8 cellular contexts compared by ENCODE assay signal in genomic region chr5:90408571-90409317, GRCh38. TPM values are rescaled to one million over a fixed set of nuclear protein-coding genes. Genes with fewer than 3 reads are reported as not detected.
DNase-seq lines count a peak whose midpoint lies in the region; ATAC-seq and TF ChIP-seq lines count a peak whose summit lies in the region.

No MANE protein-coding gene starts in this region.

- peak overlapping the region; percentile 97 for H2AFZ ChIP-seq in PC-3 (ENCODE audit: low read length)

- intact Hi-C loops in PC-3 (cut with micrococcal nuclease) = loop anchor here (5.0 kb wide), 1 partner anchor 59 kb away; no protein-coding TSS in a partner anchor
- intact Hi-C loops in stomach (cut with DNase I; ENCODE audit: low total_unique reads) = no loop called here

- H3K36me3 ChIP-seq in PC-3 (ENCODE audit: low read depth, low read length) (0 out of 2 replicates have a peak, but pooled peaks cover 5% of the 10 kb centered on the region), stomach (peaks cover 0 to 16% (median 2%) of the 10 kb centered on the region in 4 donors)

- no peak for TF ChIP-seq EP300 in stomach (IDR thresholded peaks at IDR 0.05)

- H3K9ac ChIP-seq in PC-3 (ENCODE audit: low read length) = peak overlapping the region; percentile 95

- CTCF ChIA-PET in HEK293T (lab: Yijun Ruan, JAX) (interaction anchor here (0.6 to 1.6 kb wide), 3 partner anchors 340 to 452 kb away, joined by 3 to 4 read pairs (median 3); no protein-coding TSS in a partner anchor), PC-3 (lab: Charles Lee) (no interaction called here)

- WGBS in stomach, 5 donors = 8 to 14% (median 13%) methylated on average over 14 of the region's 14 CpGs

- H3K4me3 ChIP-seq in PC-3 (ENCODE audit: low read length) = peak overlapping the region; percentile 88
- H3K4me3 ChIP-seq in foreskin fibroblast (ENCODE audit: low read depth in 1 of 2, low read length in 2 of 2) = peak overlapping the region; percentile 82 to 86
- H3K4me3 ChIP-seq in stomach = peak overlapping the region; percentile 76 to 86 (median 80)

- H3K4me2 ChIP-seq in PC-3 (ENCODE audit: low read length) = peak overlapping the region; percentile 90

- H3K4me1 ChIP-seq in PC-3 (ENCODE audit: insufficient read depth, low read length) = peaks cover 35% of the 10 kb centered on the region
- H3K4me1 ChIP-seq in stomach = peaks cover 6 to 32% (median 12%) of the 10 kb centered on the region in 4 donors

- peaks cover 54% of the 10 kb centered on the region for H3K79me2 ChIP-seq in PC-3 (ENCODE audit: low read length)

- ATAC-seq in PC-3 = no peak

- TF ChIP-seq CTCF in PC-3 (conservative IDR thresholded peaks at IDR 0.05; ENCODE audit: low read depth, low read length) (no peak), foreskin fibroblast (IDR thresholded peaks at IDR 0.05; ENCODE audit: low read depth, low read length) (no peak), stomach (IDR thresholded peaks at IDR 0.05) (no peak)

- TF ChIP-seq POLR2A in GM10847 (IDR thresholded peaks at IDR 0.05; ENCODE audit: extremely low read depth, insufficient read length) (peak; percentile 80), stomach (IDR thresholded peaks at IDR 0.05) (no peak)

- BruUV-seq in PC-3 (replicated peaks; lab: Mats Ljungman, UMichigan) = TSS peak; percentile 68

- peaks cover 8% of the 10 kb centered on the region for H3F3A ChIP-seq in PC-3 (ENCODE audit: low read length, unreplicated experiment)

- H3K27ac ChIP-seq in PC-3 (ENCODE audit: low read length) (peak overlapping the region; percentile 82), stomach (peak overlapping the region; percentile 91 to 98 (median 96))

- no peaks in the 10 kb centered on the region for H3K9me3 ChIP-seq in PC-3 (ENCODE audit: low read length)
- H3K9me3 ChIP-seq in stomach = no peaks in the 10 kb centered on the region

- POLR2A ChIA-PET in HEK293T (lab: Yijun Ruan, JAX) = interaction anchor here (1.0 to 2.3 kb wide), 5 partner anchors 8 to 1095 kb away, joined by 3 to 37 read pairs (median 3); no protein-coding TSS in a partner anchor
- POLR2A ChIA-PET in PC-3 (lab: Charles Lee; ENCODE audit: unreplicated experiment) = interaction anchor here (1.0 kb wide), 1 partner anchor 123 kb away, joined by 5 read pairs; no protein-coding TSS in a partner anchor

- H3K27me3 ChIP-seq in PC-3 (ENCODE audit: low read length) = no peaks in the 10 kb centered on the region
- no peaks in the 10 kb centered on the region for H3K27me3 ChIP-seq in stomach

- H4K20me1 ChIP-seq in PC-3 (ENCODE audit: low read length) = no peaks in the 10 kb centered on the region

- no peaks in the 10 kb centered on the region for H3K9me2 ChIP-seq in PC-3 (replicated peaks; ENCODE audit: low read length)

- DNase-seq in HEK293T (ENCODE audit: extremely low spot score) (peak; percentile 25), PC-3 (peak; percentile 63), foreskin fibroblast (no peak), stomach (no peak), AG20443 (ENCODE audit: low spot score) (no peak), NCI-H774 (lab: John Stamatoyannopoulos, UW) (no peak)
- no peak for DNase-seq in activated CD4-positive, alpha-beta T cell treated with anti-CD3 and anti-CD28 coated beads, Interleukin-2, amount 50 U/mL, for 4 hours

TF ChIP-seq in HEK293T, 16 proteins besides CTCF, POLR2A, EP300 and RAD21:
- TF ChIP-seq BHLHE40 (IDR thresholded peaks at IDR 0.05; ENCODE audit: borderline replicate concordance) (no peak), CTBP1 (IDR thresholded peaks at IDR 0.05; ENCODE audit: borderline replicate concordance) (no peak), ELF4 (IDR thresholded peaks at IDR 0.05) (peak; percentile 37; the same call in 1 of the 2 replicates), ZNF384 (IDR thresholded peaks at IDR 0.05) (peak; percentile 51; the same call in 1 of the 2 replicates)

RNA-seq across cellular contexts. Expression of gene CETN3, which starts 0.8 kb away (rescaled TPM):
- total RNA-seq in PC-3 (2014; rRNA removed) (28.5 and 39.2 TPM in 2 replicates), stomach (10 to 100 TPM in 2 of 5 donors, 1 to 10 TPM in 2, not detected in 1; 1.8 to 22.2 (median 8.7) TPM)
- polyA plus RNA-seq in stomach = 10 to 100 TPM; 15.8 to 19.9 (median 18.3) TPM

Comparison
In these comparisons a context has a peak if more than half of its experiments do, and no peak if none do; other contexts are left out.
1. DNase-seq: peak in HEK293T (single experiment) and PC-3 (single experiment); none in foreskin fibroblast (0 of 2), stomach (single experiment), AG20443 (single experiment), NCI-H774 (single experiment) and activated CD4-positive, alpha-beta T cell treated with anti-CD3 and anti-CD28 coated beads, Interleukin-2, amount 50 U/mL, for 4 hours (0 of 2).
2. Peak in every context shown above with its lines, with median percentiles within 50 percentile points of each other: H3K4me3 ChIP-seq.